13 cellular contexts compared by ENCODE assay signal in genomic region chr3:64815195-64815627, GRCh38.
DNase-seq lines count a peak whose midpoint lies in the region; TF ChIP-seq lines count a peak whose summit lies in the region.
"Had no signal": no experiment of that assay in that cellular context is flagged by ENCODE, and none has a peak within 500 bp of the region (broad histone marks: within the 10 kb centered on the region; RNA-seq: fewer than 3 reads in every experiment).

No MANE protein-coding gene starts in this region.

- H3K27ac ChIP-seq in ascending aorta (peak overlapping the region; percentile 10 to 19), tibial nerve (peak overlapping the region in 3 of 4 donors; percentile 22 to 55 (median 36))
- H3K27ac ChIP-seq: suprapubic skin had no signal

- TF ChIP-seq EP300 in tibial nerve (IDR thresholded peaks at IDR 0.05) = no peak

- H3K36me3 Mint-ChIP-seq in mesothelial cell of epicardium = peaks cover 2% of the 10 kb centered on the region
- H3K36me3 Mint-ChIP-seq: WTC11 had no signal

- H3K4me3 ChIP-seq in ascending aorta (no peak overlapping the region), tibial nerve (no peak overlapping the region)
- H3K4me3 ChIP-seq: suprapubic skin had no signal

- no peaks in the 10 kb centered on the region for H3K9me3 Mint-ChIP-seq in mesothelial cell of epicardium

- peaks cover 5 to 14% of the 10 kb centered on the region in 2 donors for H3K4me1 ChIP-seq in ascending aorta
- H3K4me1 ChIP-seq in tibial nerve = peaks cover 0 to 27% (median 11%) of the 10 kb centered on the region in 4 donors

- TF ChIP-seq POLR2A in tibial nerve (IDR thresholded peaks at IDR 0.05) = no peak

- intact Hi-C loops in ascending aorta (cut with DNase I) = no loop called here

- H3K4me1 Mint-ChIP-seq in mesothelial cell of epicardium = peaks cover 33% of the 10 kb centered on the region
- H3K4me1 Mint-ChIP-seq: WTC11 had no signal

- H3K27me3 ChIP-seq in ascending aorta (no peaks in the 10 kb centered on the region), tibial nerve (no peaks in the 10 kb centered on the region)
- H3K27me3 ChIP-seq: suprapubic skin had no signal

- H3K4me3 Mint-ChIP-seq in mesothelial cell of epicardium = no peak overlapping the region
- H3K4me3 Mint-ChIP-seq: WTC11 had no signal

- H3K27ac Mint-ChIP-seq in mesothelial cell of epicardium = peak overlapping the region; percentile 78
- H3K27ac Mint-ChIP-seq: WTC11 had no signal

- no peaks in the 10 kb centered on the region for H3K9me3 ChIP-seq in ascending aorta
- H3K9me3 ChIP-seq in tibial nerve = no peaks in the 10 kb centered on the region
- H3K9me3 ChIP-seq: suprapubic skin had no signal

- H3K27me3 Mint-ChIP-seq in mesothelial cell of epicardium (ENCODE audit: low read depth) = no peaks in the 10 kb centered on the region

- 17 to 24% methylated on average over 3 of the region's 3 CpGs for WGBS in tibial nerve, 2 donors

- DNase-seq in ascending aorta (ENCODE audit: low spot score in 2 of 2) (no peak), fibroblast of peridontal ligament (ENCODE audit: extremely low read depth) (peak; percentile 31), mesothelial cell of epicardium (ENCODE audit: low spot score in 2 of 2, unreplicated experiment in 2 of 2) (no peak), tibial nerve (ENCODE audit: low spot score in 2 of 2) (no peak), NCI-H2171 treated with DMSO at 0.1 percent for 48 hours (lab: John Stamatoyannopoulos, UW) (no peak), GM10266 (ENCODE audit: extremely low spot score) (no peak)
- DNase-seq in NK-92 treated with Interleukin-12 subunit alpha and Interleukin-12 subunit beta, amount 100 ng/mL, for 24 hours (lab: John Stamatoyannopoulos, UW) = no peak
- no peak for DNase-seq in stimulated activated CD4-positive, alpha-beta T cell treated with anti-CD3 and anti-CD28 coated beads, Interleukin-4, amount 100 ng/mL, for 24 hours
- DNase-seq: Calu3, NCI-H1092 treated with DMSO at 0.1 percent for 48 hours, NCI-H524 treated with DMSO at 0.1 percent for 48 hours had no signal

- TF ChIP-seq CTCF in ascending aorta (IDR thresholded peaks at IDR 0.05) (no peak), mesothelial cell of epicardium (IDR thresholded peaks at IDR 0.05; ENCODE audit: unreplicated experiment) (no peak), tibial nerve (IDR thresholded peaks at IDR 0.05) (no peak), GM10266 (IDR thresholded peaks at IDR 0.05; ENCODE audit: control insufficient read depth, insufficient read depth, low read depth, missing control alignments) (no peak)

- H3K36me3 ChIP-seq in ascending aorta = peaks cover 0 to 5% of the 10 kb centered on the region in 2 donors
- peaks cover 0 to 5% (median 0%) of the 10 kb centered on the region in 3 donors for H3K36me3 ChIP-seq in tibial nerve
- H3K36me3 ChIP-seq: suprapubic skin had no signal
